20 cellular contexts compared by ENCODE assay signal in the genomic region with DNA sequence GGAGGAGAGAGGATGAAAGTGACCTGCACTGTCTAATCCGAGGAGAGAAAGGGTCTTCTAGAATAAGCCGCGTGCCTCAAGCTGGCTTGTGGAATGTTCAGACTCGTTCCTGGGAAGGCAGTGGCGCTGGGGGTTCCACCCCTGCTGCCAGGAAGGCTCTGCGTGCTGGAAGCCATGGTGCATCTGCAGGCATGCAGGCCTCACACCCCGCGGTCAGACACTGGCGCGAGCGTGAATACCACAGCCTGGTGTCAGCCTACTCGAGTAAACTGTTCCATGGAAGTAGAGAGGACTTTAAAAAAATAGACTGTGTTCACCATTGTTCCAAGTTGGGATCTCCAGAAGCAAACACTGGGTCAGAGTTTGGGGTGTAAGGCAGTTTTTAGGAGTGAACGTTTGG. TPM values are rescaled to one million over a fixed set of nuclear protein-coding genes. Genes with fewer than 3 reads are reported as not detected.
"Had no signal": no experiment of that assay in that cellular context is flagged by ENCODE, and none has a peak within 500 bp of the region (broad histone marks: within the 10 kb centered on the region; RNA-seq: fewer than 3 reads in every experiment).

No MANE protein-coding gene starts in this region.

- DNase-seq: KBM-7, NCI-H1092 treated with DMSO at 0.1 percent for 48 hours, NCI-H187, NCI-H2029, NCI-H2081 treated with DMSO at 0.1 percent for 48 hours, NCI-H2171, NCI-H226, NCI-H446, NCI-H510A, NCI-H524 treated with DMSO at 0.1 percent for 48 hours, NCI-H69, NCI-H774, Right ventricle myocardium superior, RPMI8226, SIG-M5 had no signal

- H3K4me3 ChIP-seq: SJSA1, SK-N-MC had no signal

- H3K27ac ChIP-seq: HL-60, SJSA1, SK-N-MC had no signal

- H3K27me3 ChIP-seq: SJSA1 had no signal

- H3K9me3 ChIP-seq: SJSA1 had no signal

- H3K36me3 ChIP-seq: SJSA1 had no signal

- H3K4me1 ChIP-seq: SJSA1 had no signal

RNA-seq across cellular contexts. Expression of a gene that starts 25.9 kb away (rescaled TPM):
- total RNA-seq: LHCN-M2, MCF 10A, Right ventricle myocardium superior, SJSA1 had no signal
